In the genomic region with DNA sequence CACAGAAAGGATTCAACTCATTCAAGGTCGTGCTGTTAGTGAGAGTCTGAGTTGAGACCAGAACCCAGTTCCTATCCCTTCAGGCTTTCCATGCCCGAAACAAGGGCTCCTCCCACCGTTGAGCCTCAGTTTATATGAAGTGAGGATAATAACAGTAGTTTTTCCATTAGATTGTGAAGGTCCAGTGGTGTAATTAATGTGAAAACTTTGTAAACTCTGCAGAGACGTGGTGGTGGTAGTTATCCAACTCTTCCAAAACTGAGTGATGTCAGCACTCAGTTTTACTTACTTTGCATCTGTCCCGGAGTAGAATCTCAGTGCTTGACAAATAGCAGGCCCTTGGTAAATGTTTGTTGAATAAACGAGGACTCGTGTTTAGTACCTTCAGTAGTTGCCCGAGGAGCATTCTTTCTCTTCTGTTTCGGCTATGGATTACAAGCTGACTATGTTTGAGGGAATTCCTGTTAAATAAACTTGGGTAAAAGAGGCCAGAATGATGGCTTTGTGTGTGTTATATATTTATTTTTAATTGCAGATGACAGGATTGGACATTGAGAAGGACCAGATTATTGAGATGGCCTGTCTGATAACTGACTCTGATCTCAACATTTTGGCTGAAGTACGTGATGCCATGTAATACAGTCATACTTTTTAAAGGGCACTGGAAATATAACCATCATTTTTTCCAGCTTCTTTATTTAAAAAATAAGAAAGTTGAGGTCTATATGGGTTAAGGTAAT, we compare ENCODE assay signal across 1 cellular context.
TF ChIP-seq lines count a peak whose summit lies in the region.

No MANE protein-coding gene starts in this region.

TF ChIP-seq in K562, 482 proteins besides CTCF, POLR2A, EP300 and RAD21 (continues in another document):
- TF ChIP-seq KDM5B (IDR thresholded peaks at IDR 0.05; ENCODE audit: insufficient replicate concordance, low read depth, low read length) (no peak), SRSF9 (IDR thresholded peaks at IDR 0.05; ENCODE audit: borderline replicate concordance, low read depth, low read length) (no peak), NR4A1 (CRISPR knock-in tag; IDR thresholded peaks at IDR 0.05) (no peak), NR4A1 (tag; IDR thresholded peaks at IDR 0.05) (no peak), GATA2 (CRISPR knock-in tag; IDR thresholded peaks at IDR 0.05) (0 out of 2 replicates have a peak, but pooled peaks have one; percentile 17), ZNF224 (CRISPR knock-in tag; IDR thresholded peaks at IDR 0.05) (no peak), ZNF124 (CRISPR knock-in tag; IDR thresholded peaks at IDR 0.05) (no peak), STAG1 (CRISPR knock-in tag; IDR thresholded peaks at IDR 0.05; ENCODE audit: borderline replicate concordance) (no peak), HMGN3 (IDR thresholded peaks at IDR 0.05; ENCODE audit: borderline replicate concordance, extremely low read depth, insufficient read length, low read depth, low read length) (no peak), SIN3A (IDR thresholded peaks at IDR 0.05; ENCODE audit: borderline replicate concordance in 2 of 2, control insufficient read depth in 1 of 2, low read depth in 2 of 2, low read length in 2 of 2) (no peak), BACH1 (tag; IDR thresholded peaks at IDR 0.05) (0 out of 2 replicates have a peak, but pooled peaks have one; percentile 30), ZBTB1 (CRISPR knock-in tag; IDR thresholded peaks at IDR 0.05; ENCODE audit: borderline replicate concordance, low read depth) (no peak), ZNF146 (CRISPR knock-in tag; IDR thresholded peaks at IDR 0.05; ENCODE audit: unreplicated experiment) (no peak), ZSCAN32 (CRISPR knock-in tag; IDR thresholded peaks at IDR 0.05) (no peak), ZNF695 (CRISPR knock-in tag; IDR thresholded peaks at IDR 0.05) (no peak), ATF7 (IDR thresholded peaks at IDR 0.05) (0 out of 2 replicates have a peak, but pooled peaks have one; percentile 12), ELF1 (tag; IDR thresholded peaks at IDR 0.05) (no peak), KAT7 (CRISPR knock-in tag; IDR thresholded peaks at IDR 0.05; ENCODE audit: borderline replicate concordance) (no peak), GATAD2B (IDR thresholded peaks at IDR 0.05; ENCODE audit: borderline replicate concordance) (0 out of 2 replicates have a peak, but pooled peaks have one; percentile 58), ZFP1 (CRISPR knock-in tag; IDR thresholded peaks at IDR 0.05) (no peak), RFX1 (IDR thresholded peaks at IDR 0.05) (no peak), HNRNPUL1 (IDR thresholded peaks at IDR 0.05; ENCODE audit: low read length) (no peak), KAT2B (IDR thresholded peaks at IDR 0.05; ENCODE audit: low read depth, low read length) (no peak), CBFA2T3 (IDR thresholded peaks at IDR 0.05) (0 out of 2 replicates have a peak, but pooled peaks have one; percentile 0), ZNF696 (CRISPR knock-in tag; conservative IDR thresholded peaks at IDR 0.05) (no peak), BRD9 (IDR thresholded peaks at IDR 0.05; ENCODE audit: low read depth, partially characterized antibody) (no peak), ZNF133 (CRISPR knock-in tag; IDR thresholded peaks at IDR 0.05) (no peak), FOXK1 (CRISPR knock-in tag; IDR thresholded peaks at IDR 0.05; ENCODE audit: borderline replicate concordance) (peak; percentile 23; the same call in 1 of the 2 replicates)
- TF ChIP-seq, protein P1, sequence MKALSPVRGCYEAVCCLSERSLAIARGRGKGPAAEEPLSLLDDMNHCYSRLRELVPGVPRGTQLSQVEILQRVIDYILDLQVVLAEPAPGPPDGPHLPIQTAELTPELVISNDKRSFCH (CRISPR knock-in tag; IDR thresholded peaks at IDR 0.05), result no peak
- TF ChIP-seq, protein P1 (tag; IDR thresholded peaks at IDR 0.05), result no peak
- TF ChIP-seq, protein P2, sequence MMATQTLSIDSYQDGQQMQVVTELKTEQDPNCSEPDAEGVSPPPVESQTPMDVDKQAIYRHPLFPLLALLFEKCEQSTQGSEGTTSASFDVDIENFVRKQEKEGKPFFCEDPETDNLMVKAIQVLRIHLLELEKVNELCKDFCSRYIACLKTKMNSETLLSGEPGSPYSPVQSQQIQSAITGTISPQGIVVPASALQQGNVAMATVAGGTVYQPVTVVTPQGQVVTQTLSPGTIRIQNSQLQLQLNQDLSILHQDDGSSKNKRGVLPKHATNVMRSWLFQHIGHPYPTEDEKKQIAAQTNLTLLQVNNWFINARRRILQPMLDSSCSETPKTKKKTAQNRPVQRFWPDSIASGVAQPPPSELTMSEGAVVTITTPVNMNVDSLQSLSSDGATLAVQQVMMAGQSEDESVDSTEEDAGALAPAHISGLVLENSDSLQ (IDR thresholded peaks at IDR 0.05), result no peak
- TF ChIP-seq, protein P3, sequence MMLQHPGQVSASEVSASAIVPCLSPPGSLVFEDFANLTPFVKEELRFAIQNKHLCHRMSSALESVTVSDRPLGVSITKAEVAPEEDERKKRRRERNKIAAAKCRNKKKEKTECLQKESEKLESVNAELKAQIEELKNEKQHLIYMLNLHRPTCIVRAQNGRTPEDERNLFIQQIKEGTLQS (IDR thresholded peaks at IDR 0.05), result 0 out of 2 replicates have a peak, but pooled peaks have one; percentile 26
- TF ChIP-seq, protein P3 (CRISPR knock-in tag; conservative IDR thresholded peaks at IDR 0.05), result no peak
- TF ChIP-seq, protein P4, sequence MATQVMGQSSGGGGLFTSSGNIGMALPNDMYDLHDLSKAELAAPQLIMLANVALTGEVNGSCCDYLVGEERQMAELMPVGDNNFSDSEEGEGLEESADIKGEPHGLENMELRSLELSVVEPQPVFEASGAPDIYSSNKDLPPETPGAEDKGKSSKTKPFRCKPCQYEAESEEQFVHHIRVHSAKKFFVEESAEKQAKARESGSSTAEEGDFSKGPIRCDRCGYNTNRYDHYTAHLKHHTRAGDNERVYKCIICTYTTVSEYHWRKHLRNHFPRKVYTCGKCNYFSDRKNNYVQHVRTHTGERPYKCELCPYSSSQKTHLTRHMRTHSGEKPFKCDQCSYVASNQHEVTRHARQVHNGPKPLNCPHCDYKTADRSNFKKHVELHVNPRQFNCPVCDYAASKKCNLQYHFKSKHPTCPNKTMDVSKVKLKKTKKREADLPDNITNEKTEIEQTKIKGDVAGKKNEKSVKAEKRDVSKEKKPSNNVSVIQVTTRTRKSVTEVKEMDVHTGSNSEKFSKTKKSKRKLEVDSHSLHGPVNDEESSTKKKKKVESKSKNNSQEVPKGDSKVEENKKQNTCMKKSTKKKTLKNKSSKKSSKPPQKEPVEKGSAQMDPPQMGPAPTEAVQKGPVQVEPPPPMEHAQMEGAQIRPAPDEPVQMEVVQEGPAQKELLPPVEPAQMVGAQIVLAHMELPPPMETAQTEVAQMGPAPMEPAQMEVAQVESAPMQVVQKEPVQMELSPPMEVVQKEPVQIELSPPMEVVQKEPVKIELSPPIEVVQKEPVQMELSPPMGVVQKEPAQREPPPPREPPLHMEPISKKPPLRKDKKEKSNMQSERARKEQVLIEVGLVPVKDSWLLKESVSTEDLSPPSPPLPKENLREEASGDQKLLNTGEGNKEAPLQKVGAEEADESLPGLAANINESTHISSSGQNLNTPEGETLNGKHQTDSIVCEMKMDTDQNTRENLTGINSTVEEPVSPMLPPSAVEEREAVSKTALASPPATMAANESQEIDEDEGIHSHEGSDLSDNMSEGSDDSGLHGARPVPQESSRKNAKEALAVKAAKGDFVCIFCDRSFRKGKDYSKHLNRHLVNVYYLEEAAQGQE (CRISPR knock-in tag; IDR thresholded peaks at IDR 0.05; ENCODE audit: low read depth), result no peak
- TF ChIP-seq, protein P5, sequence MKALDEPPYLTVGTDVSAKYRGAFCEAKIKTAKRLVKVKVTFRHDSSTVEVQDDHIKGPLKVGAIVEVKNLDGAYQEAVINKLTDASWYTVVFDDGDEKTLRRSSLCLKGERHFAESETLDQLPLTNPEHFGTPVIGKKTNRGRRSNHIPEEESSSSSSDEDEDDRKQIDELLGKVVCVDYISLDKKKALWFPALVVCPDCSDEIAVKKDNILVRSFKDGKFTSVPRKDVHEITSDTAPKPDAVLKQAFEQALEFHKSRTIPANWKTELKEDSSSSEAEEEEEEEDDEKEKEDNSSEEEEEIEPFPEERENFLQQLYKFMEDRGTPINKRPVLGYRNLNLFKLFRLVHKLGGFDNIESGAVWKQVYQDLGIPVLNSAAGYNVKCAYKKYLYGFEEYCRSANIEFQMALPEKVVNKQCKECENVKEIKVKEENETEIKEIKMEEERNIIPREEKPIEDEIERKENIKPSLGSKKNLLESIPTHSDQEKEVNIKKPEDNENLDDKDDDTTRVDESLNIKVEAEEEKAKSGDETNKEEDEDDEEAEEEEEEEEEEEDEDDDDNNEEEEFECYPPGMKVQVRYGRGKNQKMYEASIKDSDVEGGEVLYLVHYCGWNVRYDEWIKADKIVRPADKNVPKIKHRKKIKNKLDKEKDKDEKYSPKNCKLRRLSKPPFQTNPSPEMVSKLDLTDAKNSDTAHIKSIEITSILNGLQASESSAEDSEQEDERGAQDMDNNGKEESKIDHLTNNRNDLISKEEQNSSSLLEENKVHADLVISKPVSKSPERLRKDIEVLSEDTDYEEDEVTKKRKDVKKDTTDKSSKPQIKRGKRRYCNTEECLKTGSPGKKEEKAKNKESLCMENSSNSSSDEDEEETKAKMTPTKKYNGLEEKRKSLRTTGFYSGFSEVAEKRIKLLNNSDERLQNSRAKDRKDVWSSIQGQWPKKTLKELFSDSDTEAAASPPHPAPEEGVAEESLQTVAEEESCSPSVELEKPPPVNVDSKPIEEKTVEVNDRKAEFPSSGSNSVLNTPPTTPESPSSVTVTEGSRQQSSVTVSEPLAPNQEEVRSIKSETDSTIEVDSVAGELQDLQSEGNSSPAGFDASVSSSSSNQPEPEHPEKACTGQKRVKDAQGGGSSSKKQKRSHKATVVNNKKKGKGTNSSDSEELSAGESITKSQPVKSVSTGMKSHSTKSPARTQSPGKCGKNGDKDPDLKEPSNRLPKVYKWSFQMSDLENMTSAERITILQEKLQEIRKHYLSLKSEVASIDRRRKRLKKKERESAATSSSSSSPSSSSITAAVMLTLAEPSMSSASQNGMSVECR (CRISPR knock-in tag; IDR thresholded peaks at IDR 0.05), result no peak
- TF ChIP-seq, protein P6, sequence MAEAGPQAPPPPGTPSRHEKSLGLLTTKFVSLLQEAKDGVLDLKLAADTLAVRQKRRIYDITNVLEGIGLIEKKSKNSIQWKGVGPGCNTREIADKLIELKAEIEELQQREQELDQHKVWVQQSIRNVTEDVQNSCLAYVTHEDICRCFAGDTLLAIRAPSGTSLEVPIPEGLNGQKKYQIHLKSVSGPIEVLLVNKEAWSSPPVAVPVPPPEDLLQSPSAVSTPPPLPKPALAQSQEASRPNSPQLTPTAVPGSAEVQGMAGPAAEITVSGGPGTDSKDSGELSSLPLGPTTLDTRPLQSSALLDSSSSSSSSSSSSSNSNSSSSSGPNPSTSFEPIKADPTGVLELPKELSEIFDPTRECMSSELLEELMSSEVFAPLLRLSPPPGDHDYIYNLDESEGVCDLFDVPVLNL (CRISPR knock-in tag; IDR thresholded peaks at IDR 0.05; ENCODE audit: low read depth), result no peak
- TF ChIP-seq, protein P7, sequence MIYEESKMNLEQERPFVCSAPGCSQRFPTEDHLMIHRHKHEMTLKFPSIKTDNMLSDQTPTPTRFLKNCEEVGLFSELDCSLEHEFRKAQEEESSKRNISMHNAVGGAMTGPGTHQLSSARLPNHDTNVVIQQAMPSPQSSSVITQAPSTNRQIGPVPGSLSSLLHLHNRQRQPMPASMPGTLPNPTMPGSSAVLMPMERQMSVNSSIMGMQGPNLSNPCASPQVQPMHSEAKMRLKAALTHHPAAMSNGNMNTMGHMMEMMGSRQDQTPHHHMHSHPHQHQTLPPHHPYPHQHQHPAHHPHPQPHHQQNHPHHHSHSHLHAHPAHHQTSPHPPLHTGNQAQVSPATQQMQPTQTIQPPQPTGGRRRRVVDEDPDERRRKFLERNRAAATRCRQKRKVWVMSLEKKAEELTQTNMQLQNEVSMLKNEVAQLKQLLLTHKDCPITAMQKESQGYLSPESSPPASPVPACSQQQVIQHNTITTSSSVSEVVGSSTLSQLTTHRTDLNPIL (CRISPR knock-in tag; IDR thresholded peaks at IDR 0.05), result no peak
- TF ChIP-seq, protein P8, sequence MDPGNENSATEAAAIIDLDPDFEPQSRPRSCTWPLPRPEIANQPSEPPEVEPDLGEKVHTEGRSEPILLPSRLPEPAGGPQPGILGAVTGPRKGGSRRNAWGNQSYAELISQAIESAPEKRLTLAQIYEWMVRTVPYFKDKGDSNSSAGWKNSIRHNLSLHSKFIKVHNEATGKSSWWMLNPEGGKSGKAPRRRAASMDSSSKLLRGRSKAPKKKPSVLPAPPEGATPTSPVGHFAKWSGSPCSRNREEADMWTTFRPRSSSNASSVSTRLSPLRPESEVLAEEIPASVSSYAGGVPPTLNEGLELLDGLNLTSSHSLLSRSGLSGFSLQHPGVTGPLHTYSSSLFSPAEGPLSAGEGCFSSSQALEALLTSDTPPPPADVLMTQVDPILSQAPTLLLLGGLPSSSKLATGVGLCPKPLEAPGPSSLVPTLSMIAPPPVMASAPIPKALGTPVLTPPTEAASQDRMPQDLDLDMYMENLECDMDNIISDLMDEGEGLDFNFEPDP (CRISPR knock-in tag; IDR thresholded peaks at IDR 0.05), result no peak
- TF ChIP-seq, protein P9, sequence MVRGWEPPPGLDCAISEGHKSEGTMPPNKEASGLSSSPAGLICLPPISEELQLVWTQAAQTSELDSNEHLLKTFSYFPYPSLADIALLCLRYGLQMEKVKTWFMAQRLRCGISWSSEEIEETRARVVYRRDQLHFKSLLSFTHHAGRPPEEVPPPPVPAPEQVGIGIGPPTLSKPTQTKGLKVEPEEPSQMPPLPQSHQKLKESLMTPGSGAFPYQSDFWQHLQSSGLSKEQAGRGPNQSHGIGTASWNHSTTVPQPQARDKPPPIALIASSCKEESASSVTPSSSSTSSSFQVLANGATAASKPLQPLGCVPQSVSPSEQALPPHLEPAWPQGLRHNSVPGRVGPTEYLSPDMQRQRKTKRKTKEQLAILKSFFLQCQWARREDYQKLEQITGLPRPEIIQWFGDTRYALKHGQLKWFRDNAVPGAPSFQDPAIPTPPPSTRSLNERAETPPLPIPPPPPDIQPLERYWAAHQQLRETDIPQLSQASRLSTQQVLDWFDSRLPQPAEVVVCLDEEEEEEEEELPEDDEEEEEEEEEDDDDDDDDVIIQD (CRISPR knock-in tag; IDR thresholded peaks at IDR 0.05), result no peak
- TF ChIP-seq, protein P10, sequence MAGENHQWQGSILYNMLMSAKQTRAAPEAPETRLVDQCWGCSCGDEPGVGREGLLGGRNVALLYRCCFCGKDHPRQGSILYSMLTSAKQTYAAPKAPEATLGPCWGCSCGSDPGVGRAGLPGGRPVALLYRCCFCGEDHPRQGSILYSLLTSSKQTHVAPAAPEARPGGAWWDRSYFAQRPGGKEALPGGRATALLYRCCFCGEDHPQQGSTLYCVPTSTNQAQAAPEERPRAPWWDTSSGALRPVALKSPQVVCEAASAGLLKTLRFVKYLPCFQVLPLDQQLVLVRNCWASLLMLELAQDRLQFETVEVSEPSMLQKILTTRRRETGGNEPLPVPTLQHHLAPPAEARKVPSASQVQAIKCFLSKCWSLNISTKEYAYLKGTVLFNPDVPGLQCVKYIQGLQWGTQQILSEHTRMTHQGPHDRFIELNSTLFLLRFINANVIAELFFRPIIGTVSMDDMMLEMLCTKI (IDR thresholded peaks at IDR 0.05; ENCODE audit: partially characterized antibody), result no peak
